Comparison of ENCODE assay signal across 8 cellular contexts in genomic region chr5:77775773-77776605, GRCh38. TPM values are rescaled to one million over a fixed set of nuclear protein-coding genes. Genes with fewer than 3 reads are reported as not detected.
DNase-seq lines count a peak whose midpoint lies in the region; ATAC-seq and TF ChIP-seq lines count a peak whose summit lies in the region.

A gene with protein sequence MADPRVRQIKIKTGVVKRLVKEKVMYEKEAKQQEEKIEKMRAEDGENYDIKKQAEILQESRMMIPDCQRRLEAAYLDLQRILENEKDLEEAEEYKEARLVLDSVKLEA (minus strand): TSS chr5:77776339. CDS start chr5:77776257, 82 bp downstream.

- H3K27me3 ChIP-seq in CD4-positive, CD25-positive, alpha-beta regulatory T cell (ENCODE audit: control insufficient read depth, insufficient read depth, low read length) = no peaks in the 10 kb centered on the region
- H3K27me3 ChIP-seq in left lung = no peaks in the 10 kb centered on the region

- H3K36me3 Mint-ChIP-seq in CD4-positive, CD25-positive, alpha-beta regulatory T cell = peaks cover 9% of the 10 kb centered on the region

- peak within 1 kb of the TSS; percentile 97 to 99 (median 98) for H3K27ac Mint-ChIP-seq in CD4-positive, CD25-positive, alpha-beta regulatory T cell

- DNase-seq in CD4-positive, CD25-positive, alpha-beta regulatory T cell = peak; percentile 88 to 94 (median 92)
- DNase-seq in NCI-H69 (lab: John Stamatoyannopoulos, UW) (peak; percentile 97), dedifferentiated amniotic fluid mesenchymal stem cell (ENCODE audit: extremely low spot score) (peak; percentile 84), left lung (peak; percentile 92 to 96)
- DNase-seq in activated CD4-positive, alpha-beta T cell treated with anti-CD3 and anti-CD28 coated beads, Interleukin-2, amount 50 U/mL, for 1 hour = peak; percentile 87
- DNase-seq in stimulated activated CD4-positive, alpha-beta T cell treated with anti-CD3 and anti-CD28 coated beads, Interleukin-2, amount 100 ng/mL, for 48 hours = peak; percentile 83 to 89

- peaks cover 25 to 53% (median 38%) of the 10 kb centered on the region in 4 donors for H3K4me1 Mint-ChIP-seq in CD4-positive, CD25-positive, alpha-beta regulatory T cell

- peaks cover 7% of the 10 kb centered on the region for H3K27me3 Mint-ChIP-seq in CD4-positive, CD25-positive, alpha-beta regulatory T cell

- peak within 1 kb of the TSS; percentile 93 to 96 (median 95) for H3K4me3 Mint-ChIP-seq in CD4-positive, CD25-positive, alpha-beta regulatory T cell

- peak within 1 kb of the TSS; percentile 96 for H3K4me3 ChIP-seq in CD4-positive, CD25-positive, alpha-beta regulatory T cell (ENCODE audit: low read depth, low read length)
- H3K4me3 ChIP-seq in left lung = peak within 1 kb of the TSS; percentile 87 to 90

- intact Hi-C loops in left lung (cut with DNase I) = no loop called here

- no peak for TF ChIP-seq CTCF in left lung (IDR thresholded peaks at IDR 0.05)

- peaks cover 41% of the 10 kb centered on the region for H3K4me1 ChIP-seq in CD4-positive, CD25-positive, alpha-beta regulatory T cell (ENCODE audit: control insufficient read depth, insufficient read depth, low read length, poor library complexity, severe bottlenecking)
- H3K4me1 ChIP-seq in left lung = peaks cover 16 to 51% of the 10 kb centered on the region in 2 donors

- peak; percentile 86 to 90 for ATAC-seq in CD4-positive, CD25-positive, alpha-beta regulatory T cell (ENCODE audit: low read depth in 2 of 2)
- ATAC-seq in GM19372 (IDR thresholded peaks at IDR 0.05; ENCODE audit: low read depth, unreplicated experiment) = peak; percentile 94
- ATAC-seq in HG03521 (IDR thresholded peaks at IDR 0.05; ENCODE audit: unreplicated experiment) = peak; percentile 91
- peak; percentile 98 for ATAC-seq in left lung

- no peaks in the 10 kb centered on the region for H3K9me3 Mint-ChIP-seq in CD4-positive, CD25-positive, alpha-beta regulatory T cell

- H3K27ac ChIP-seq in CD4-positive, CD25-positive, alpha-beta regulatory T cell (ENCODE audit: insufficient read depth, low read length, poor library complexity, severe bottlenecking) = peak within 1 kb of the TSS; percentile 98
- H3K27ac ChIP-seq in left lung = peak within 1 kb of the TSS; percentile 97 to 98

- H3K9me3 ChIP-seq in CD4-positive, CD25-positive, alpha-beta regulatory T cell (ENCODE audit: control insufficient read depth in 2 of 2, low read length in 2 of 2) = no peaks in the 10 kb centered on the region
- H3K9me3 ChIP-seq in left lung = no peaks in the 10 kb centered on the region

- H3K36me3 ChIP-seq in CD4-positive, CD25-positive, alpha-beta regulatory T cell (ENCODE audit: control insufficient read depth, insufficient read depth, low read length) = peaks cover 4% of the 10 kb centered on the region
- H3K36me3 ChIP-seq in left lung = peaks cover 0 to under 1% of the 10 kb centered on the region in 2 donors

RNA-seq across cellular contexts. Expression of the gene that starts here (rescaled TPM):
- 94.4 TPM for total RNA-seq in CD4-positive, CD25-positive, alpha-beta regulatory T cell
- polyA plus RNA-seq in CD4-positive, CD25-positive, alpha-beta regulatory T cell = 100 to 1,000 TPM; 184 to 285 (median 208) TPM
- 100 to 1,000 TPM; 117 to 141 TPM for total RNA-seq in left lung

Comparison
In these comparisons a context has a peak if more than half of its experiments do, and no peak if none do; other contexts are left out.
1. Peak in every context shown above with its lines: DNase-seq, ATAC-seq, H3K4me3 ChIP-seq and H3K27ac ChIP-seq.